Comparison of ENCODE assay signal across 7 cellular contexts in genomic region chr6:108835218-108835850, GRCh38.
DNase-seq lines count a peak whose midpoint lies in the region; ATAC-seq lines count a peak whose summit lies in the region.

No MANE protein-coding gene starts in this region.

- ATAC-seq in GM18498 (IDR thresholded peaks at IDR 0.05; ENCODE audit: unreplicated experiment) (peak; percentile 89), HG03097 (IDR thresholded peaks at IDR 0.05; ENCODE audit: low FRiP score, unreplicated experiment) (peak; percentile 70)
- ATAC-seq in activated CD4-positive, CD25-positive, alpha-beta regulatory T cell treated with anti-CD3 and anti-CD28 coated beads, Interleukin-2, amount 50 U/mL, for 24 hours, result peak; percentile 95 to 97

- DNase-seq in NCI-H226 (peak; percentile 23), caudate nucleus (lab: John Stamatoyannopoulos, UW) (peak in 59 of 61 donors; percentile 29 to 90 (median 73)), kidney tubule cell (ENCODE audit: low spot score) (peak; percentile 83)
- peak; percentile 72 for DNase-seq in stimulated activated CD4-positive, alpha-beta T cell treated with anti-CD3 and anti-CD28 coated beads, Interleukin-2, amount 100 ng/mL, for 4 hours (ENCODE audit: low read depth)

- H3K27ac ChIP-seq in caudate nucleus (ENCODE audit: low read depth, low read length), result no peak overlapping the region

Comparison
In these comparisons a context has a peak if more than half of its experiments do, and no peak if none do; other contexts are left out.
1. DNase-seq: peak in every context shown above with its lines; median percentile 83 in kidney tubule cell; 73 in caudate nucleus; 72 in stimulated activated CD4-positive, alpha-beta T cell treated with anti-CD3 and anti-CD28 coated beads, Interleukin-2, amount 100 ng/mL, for 4 hours; 23 in NCI-H226.